In the genomic region with DNA sequence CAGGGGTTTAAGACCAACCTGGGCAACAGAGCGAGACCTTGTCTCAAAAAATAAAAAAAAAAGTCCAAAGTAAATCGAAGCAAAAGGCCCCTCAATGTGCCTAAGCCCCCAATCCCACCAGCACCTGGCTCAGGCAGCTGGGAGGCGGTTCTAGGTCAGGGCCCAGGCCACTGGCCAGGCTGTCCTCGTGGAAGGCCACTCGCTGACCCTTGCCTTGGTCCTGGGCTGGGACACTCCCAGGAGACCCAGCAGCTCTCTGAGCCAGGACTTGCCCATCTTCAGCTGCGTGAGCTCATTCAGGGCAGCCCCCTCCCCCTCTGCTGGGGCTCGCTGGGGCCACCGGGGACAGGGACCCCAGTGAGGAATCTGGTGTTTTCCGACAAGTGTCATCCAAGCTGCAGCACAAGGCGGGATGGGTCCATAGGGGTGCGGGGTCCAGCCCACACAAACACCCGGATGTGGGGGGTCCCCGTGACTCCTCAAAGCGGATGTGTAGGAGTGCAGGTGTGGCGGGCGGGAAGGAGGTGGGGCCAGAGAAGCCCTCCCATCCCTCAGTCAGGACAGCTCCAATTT, we compare ENCODE assay signal across 24 cellular contexts. TPM values are rescaled to one million over a fixed set of nuclear protein-coding genes. Genes with fewer than 3 reads are reported as not detected.
DNase-seq lines count a peak whose midpoint lies in the region; ATAC-seq and TF ChIP-seq lines count a peak whose summit lies in the region.
"Had no signal": no experiment of that assay in that cellular context is flagged by ENCODE, and none has a peak within 500 bp of the region (broad histone marks: within the 10 kb centered on the region; RNA-seq: fewer than 3 reads in every experiment).

No MANE protein-coding gene starts in this region.

- H3K9me3 ChIP-seq in right cardiac atrium (ENCODE audit: control insufficient read depth, low read length) (no peaks in the 10 kb centered on the region), NT2/D1 (ENCODE audit: insufficient read depth, low read length) (no peaks in the 10 kb centered on the region), right lobe of liver (no peaks in the 10 kb centered on the region)
- H3K9me3 ChIP-seq: A549, HAP-1 had no signal

- peaks cover 11% of the 10 kb centered on the region for H3K4me1 ChIP-seq in right cardiac atrium (ENCODE audit: control insufficient read depth, insufficient read depth, low read length)
- peaks cover 48% of the 10 kb centered on the region for H3K4me1 ChIP-seq in NT2/D1 (ENCODE audit: insufficient read depth, insufficient read length)
- H3K4me1 ChIP-seq in right lobe of liver, result peaks cover 0 to 84% (median 40%) of the 10 kb centered on the region in 4 donors

- intact Hi-C loops in right cardiac atrium (cut with DNase I), result no loop called here
- intact Hi-C loops in Right ventricle myocardium superior (cut with DNase I), result no loop called here
- intact Hi-C loops in right lobe of liver (cut with DNase I), result no loop called here

- DNase-seq in right cardiac atrium (peak in 2 of 3 donors; percentile 33 to 57), Right ventricle myocardium superior (no peak), NT2/D1 (ENCODE audit: low read depth, low spot score) (no peak), right lobe of liver (peak; percentile 66 to 85 (median 84)), GM13976 (ENCODE audit: low spot score) (no peak)
- DNase-seq: C1 segment of cervical spinal cord; CD4-positive, CD25-positive, alpha-beta regulatory T cell; CD8-positive, alpha-beta memory T cell; COR-L47; DMS 273 treated with DMSO at 0.1 percent for 48 hours; DMS53; DND-41; EL had no signal

- TF ChIP-seq CTCF in right lobe of liver (IDR thresholded peaks at IDR 0.05) (no peak), GM13976 (IDR thresholded peaks at IDR 0.05; ENCODE audit: borderline replicate concordance, control extremely low read depth, extremely low read depth, insufficient read depth, missing control alignments) (no peak)

- no peak for TF ChIP-seq POLR2A in right lobe of liver (IDR thresholded peaks at IDR 0.05)

- in situ Hi-C loops in GM13976 (cut with MboI; ENCODE audit: low sequenced_read_pairs, unreplicated experiment), result no loop called here

- ATAC-seq in right cardiac atrium (no peak), Right ventricle myocardium superior (ENCODE audit: poor library complexity) (no peak), right lobe of liver (peak; percentile 15 to 51 (median 43)), SK-N-SH treated with all-trans-retinoic acid at 6 μM for 48 hours (no peak), HG03354 (IDR thresholded peaks at IDR 0.05; ENCODE audit: poor library complexity, severe bottlenecking, unreplicated experiment) (no peak)
- ATAC-seq: A549, GM12878 had no signal

- H3K27me3 ChIP-seq in right cardiac atrium (ENCODE audit: control insufficient read depth, insufficient read depth) (no peaks in the 10 kb centered on the region), NT2/D1 (ENCODE audit: insufficient read depth, insufficient read length) (peaks cover 10% of the 10 kb centered on the region), right lobe of liver (no peaks in the 10 kb centered on the region)

- 88% methylated on average over 16 of the region's 16 CpGs for WGBS in right cardiac atrium
- WGBS in right lobe of liver (ENCODE audit: insufficient coverage, low coverage, low lambda C conversion rate, missing lambda C conversion rate), result 44% methylated on average over 2 of the region's 16 CpGs

- H3K4me3 ChIP-seq in right cardiac atrium (ENCODE audit: low read length), result no peak overlapping the region
- no peak overlapping the region for H3K4me3 ChIP-seq in NT2/D1 (ENCODE audit: insufficient read length, low read depth)
- H3K4me3 ChIP-seq in right lobe of liver, result peak overlapping the region in 1 of 3 donors; percentile 14
- H3K4me3 ChIP-seq: A549, GM12878, HAP-1 had no signal

- H3K9ac ChIP-seq in NT2/D1 (ENCODE audit: insufficient read length, low read depth), result peak overlapping the region; percentile 82

- H3K27ac ChIP-seq in right cardiac atrium (ENCODE audit: low read length) (no peak overlapping the region), right lobe of liver (peak overlapping the region in 1 of 3 donors; percentile 43)
- H3K27ac ChIP-seq: 22Rv1, HL-60 had no signal

- H3K36me3 ChIP-seq in NT2/D1 (ENCODE audit: insufficient read depth, insufficient read length, low read length), result peaks cover 9% of the 10 kb centered on the region
- no peaks in the 10 kb centered on the region for H3K36me3 ChIP-seq in right lobe of liver
- H3K36me3 ChIP-seq: HAP-1 had no signal

TF ChIP-seq in SK-N-SH treated with all-trans-retinoic acid at 6 μM for 48 hours, 23 proteins besides CTCF, POLR2A, EP300 and RAD21:
- no peak for TF ChIP-seq BACH2 (CRISPR knock-in tag; IDR thresholded peaks at IDR 0.05; ENCODE audit: borderline replicate concordance)
- no peak for TF ChIP-seq RARB (CRISPR knock-in tag; IDR thresholded peaks at IDR 0.05)
- TF ChIP-seq CSDC2 (CRISPR knock-in tag; IDR thresholded peaks at IDR 0.05), result no peak
- TF ChIP-seq ISL1 (CRISPR knock-in tag; IDR thresholded peaks at IDR 0.05), result no peak
- TF ChIP-seq SNAI2 (CRISPR knock-in tag; IDR thresholded peaks at IDR 0.05), result no peak
- TF ChIP-seq ZNF70 (CRISPR knock-in tag; IDR thresholded peaks at IDR 0.05), result no peak
- TF ChIP-seq ZFP3 (CRISPR knock-in tag; IDR thresholded peaks at IDR 0.05), result no peak
- TF ChIP-seq ZC3H10 (CRISPR knock-in tag; IDR thresholded peaks at IDR 0.05), result no peak
- TF ChIP-seq GLIS3 (CRISPR knock-in tag; IDR thresholded peaks at IDR 0.05), result no peak
- TF ChIP-seq, protein P1, sequence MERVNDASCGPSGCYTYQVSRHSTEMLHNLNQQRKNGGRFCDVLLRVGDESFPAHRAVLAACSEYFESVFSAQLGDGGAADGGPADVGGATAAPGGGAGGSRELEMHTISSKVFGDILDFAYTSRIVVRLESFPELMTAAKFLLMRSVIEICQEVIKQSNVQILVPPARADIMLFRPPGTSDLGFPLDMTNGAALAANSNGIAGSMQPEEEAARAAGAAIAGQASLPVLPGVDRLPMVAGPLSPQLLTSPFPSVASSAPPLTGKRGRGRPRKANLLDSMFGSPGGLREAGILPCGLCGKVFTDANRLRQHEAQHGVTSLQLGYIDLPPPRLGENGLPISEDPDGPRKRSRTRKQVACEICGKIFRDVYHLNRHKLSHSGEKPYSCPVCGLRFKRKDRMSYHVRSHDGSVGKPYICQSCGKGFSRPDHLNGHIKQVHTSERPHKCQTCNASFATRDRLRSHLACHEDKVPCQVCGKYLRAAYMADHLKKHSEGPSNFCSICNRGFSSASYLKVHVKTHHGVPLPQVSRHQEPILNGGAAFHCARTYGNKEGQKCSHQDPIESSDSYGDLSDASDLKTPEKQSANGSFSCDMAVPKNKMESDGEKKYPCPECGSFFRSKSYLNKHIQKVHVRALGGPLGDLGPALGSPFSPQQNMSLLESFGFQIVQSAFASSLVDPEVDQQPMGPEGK (CRISPR knock-in tag; IDR thresholded peaks at IDR 0.05; ENCODE audit: borderline replicate concordance), result no peak
- TF ChIP-seq TCF4 (CRISPR knock-in tag; IDR thresholded peaks at IDR 0.05; ENCODE audit: borderline replicate concordance), result no peak

RNA-seq across cellular contexts. Expression of a gene that starts 4.0 kb away (rescaled TPM):
- total RNA-seq in right cardiac atrium (10 to 100 TPM; 63.0 to 92.0 (median 70.2) TPM), Right ventricle myocardium superior (48.6 TPM), right lobe of liver (100 to 1,000 TPM; 117 to 379 (median 184) TPM)
- polyA plus RNA-seq in right cardiac atrium, result 149 TPM

RNA-seq across cellular contexts. Expression of a gene that starts 20.5 kb away (rescaled TPM):
- total RNA-seq in right cardiac atrium (100 to 1,000 TPM in 1 of 4 donors, 10 to 100 TPM in 3; 73.3 to 148 (median 83.0) TPM), Right ventricle myocardium superior (61.5 TPM), right lobe of liver (10 to 100 TPM; 26.7 to 54.2 (median 45.8) TPM)
- polyA plus RNA-seq in right cardiac atrium, result 113 TPM
- polyA plus RNA-seq: CD4-positive, CD25-positive, alpha-beta regulatory T cell; IgD-negative memory B cell had no signal

RNA-seq across cellular contexts. Expression of a gene that starts 29.1 kb away (rescaled TPM):
- total RNA-seq in right cardiac atrium, result 10 to 100 TPM; 34.2 to 40.8 (median 36.4) TPM
- 42.7 TPM for polyA plus RNA-seq in right cardiac atrium
- 15.1 TPM for total RNA-seq in Right ventricle myocardium superior
- total RNA-seq in right lobe of liver, result 1 to 10 TPM; 1.4 to 7.7 (median 5.1) TPM
- total RNA-seq: CD8-positive, alpha-beta memory T cell had no signal
- polyA plus RNA-seq: CD8-positive, alpha-beta memory T cell had no signal

RNA-seq across cellular contexts. Expression of a gene that starts 59.5 kb away (rescaled TPM):
- total RNA-seq in right cardiac atrium, result 10 to 100 TPM in 1 of 4 donors, 1 to 10 TPM in 3; 4.5 to 14.1 (median 7.7) TPM
- polyA plus RNA-seq in right cardiac atrium, result 14.7 TPM
- total RNA-seq in Right ventricle myocardium superior, result 7.7 TPM
- under 1 TPM in 4 of 6 experiments, not detected in 2; 0.23 to 0.81 (median 0.32) TPM for total RNA-seq in right lobe of liver
- total RNA-seq: G401, HT1080 had no signal
- polyA plus RNA-seq: A549, AG04450 had no signal

Comparison
In these comparisons a context has a peak if more than half of its experiments do, and no peak if none do; other contexts are left out.
1. DNase-seq: peak in right cardiac atrium (2 of 3) and right lobe of liver (3 of 3); none in Right ventricle myocardium superior (single experiment), NT2/D1 (single experiment) and GM13976 (single experiment).
2. ATAC-seq: peak in right lobe of liver (4 of 4); none in right cardiac atrium (0 of 2), Right ventricle myocardium superior (single experiment), SK-N-SH treated with all-trans-retinoic acid at 6 μM for 48 hours (single experiment) and HG03354 (single experiment).